Comparison of ENCODE assay signal across 17 cellular contexts in genomic region chr13:91144054-91144453, GRCh38.
A peak's percentile ranks its signal among the peaks of the same experiment; 100 is the strongest.
DNase-seq lines count a peak whose midpoint lies in the region; ATAC-seq and TF ChIP-seq lines count a peak whose summit lies in the region.
"Had no signal": no experiment of that assay in that cellular context is flagged by ENCODE, and none has a peak within 500 bp of the region (broad histone marks: within the 10 kb centered on the region; RNA-seq: fewer than 3 reads in every experiment).

No MANE protein-coding gene starts in this region.

- H3K27ac ChIP-seq in tibial artery (peak overlapping the region; percentile 69), thyroid gland (no peak overlapping the region)
- H3K27ac ChIP-seq: A549, SJSA1, spleen had no signal

- TF ChIP-seq CTCF in tibial artery (IDR thresholded peaks at IDR 0.05) (no peak), thyroid gland (IDR thresholded peaks at IDR 0.05) (no peak)

- TF ChIP-seq POLR2A in thyroid gland (IDR thresholded peaks at IDR 0.05) = no peak

- H3K36me3 ChIP-seq in tibial artery (no peaks in the 10 kb centered on the region), thyroid gland (no peaks in the 10 kb centered on the region)
- H3K36me3 ChIP-seq: SJSA1, spleen had no signal

- H3K4me3 ChIP-seq in tibial artery = no peak overlapping the region
- no peak overlapping the region for H3K4me3 ChIP-seq in thyroid gland (replicated peaks in 1 of 3)
- H3K4me3 ChIP-seq: A549, SJSA1, spleen had no signal

- intact Hi-C loops in left ventricle myocardium superior (cut with micrococcal nuclease) (no loop called here), tibial artery (cut with DNase I; ENCODE audit: low total_unique reads) (no loop called here), thyroid gland (cut with DNase I) (no loop called here)

- 63 to 76% methylated on average over 2 of the region's 2 CpGs for WGBS in thyroid gland, 2 donors

- H3K4me1 ChIP-seq in tibial artery = peaks cover 0 to 56% (median 20%) of the 10 kb centered on the region in 4 donors
- H3K4me1 ChIP-seq in thyroid gland = no peaks in the 10 kb centered on the region
- H3K4me1 ChIP-seq: A549, SJSA1 had no signal

- peak; percentile 72 for ATAC-seq in left ventricle myocardium superior
- no peak for ATAC-seq in GM19324 (IDR thresholded peaks at IDR 0.05; ENCODE audit: low FRiP score, unreplicated experiment)
- ATAC-seq: A549; activated CD4-positive, alpha-beta T cell treated with anti-CD3 and anti-CD28 coated beads for 36 hours had no signal

- DNase-seq in SIG-M5 treated with dmso at 0.1 percent for 504 hours (lab: John Stamatoyannopoulos, UW; ENCODE audit: unreplicated experiment) (peak; percentile 52), SIG-M5 (lab: John Stamatoyannopoulos, UW) (no peak), SKM-1 treated with dmso at 0.1 percent for 144 hours (lab: John Stamatoyannopoulos, UW; ENCODE audit: unreplicated experiment) (peak; percentile 94), left ventricle myocardium superior (no peak), tibial artery (peak; percentile 19 to 62), thyroid gland (no peak)
- DNase-seq in activated T-cell treated with anti-CD3 and anti-CD28 coated beads, Interleukin-2, amount 50 U/mL, for 48 hours = no peak
- DNase-seq: activated CD4-positive, alpha-beta T cell treated with anti-CD3 and anti-CD28 coated beads for 36 hours; activated T-cell treated with anti-CD3 and anti-CD28 coated beads, Interleukin-2, amount 50 U/mL, for 1 hour; cortex of kidney; NCI-H1105 treated with DMSO at 0.1 percent for 48 hours; NCI-H510A treated with DMSO at 0.1 percent for 48 hours; nucleus accumbens; spleen had no signal

- H3K9me3 ChIP-seq in tibial artery (no peaks in the 10 kb centered on the region), thyroid gland (no peaks in the 10 kb centered on the region)
- H3K9me3 ChIP-seq: A549, SJSA1, spleen had no signal

- H3K27me3 ChIP-seq in tibial artery = no peaks in the 10 kb centered on the region
- H3K27me3 ChIP-seq in thyroid gland = no peaks in the 10 kb centered on the region
- H3K27me3 ChIP-seq: SJSA1 had no signal

Comparison
In these comparisons a context has a peak if more than half of its experiments do, and no peak if none do; other contexts are left out.
1. DNase-seq: peak in SIG-M5 treated with dmso at 0.1 percent for 504 hours (single experiment), SKM-1 treated with dmso at 0.1 percent for 144 hours (single experiment) and tibial artery (2 of 2); none in SIG-M5 (single experiment), left ventricle myocardium superior (single experiment), thyroid gland (0 of 2) and activated T-cell treated with anti-CD3 and anti-CD28 coated beads, Interleukin-2, amount 50 U/mL, for 48 hours (0 of 2).
2. H3K27ac ChIP-seq: peak in tibial artery (2 of 2); none in thyroid gland (0 of 3).